ENCODE assay signal across 8 cellular contexts in the genomic region with DNA sequence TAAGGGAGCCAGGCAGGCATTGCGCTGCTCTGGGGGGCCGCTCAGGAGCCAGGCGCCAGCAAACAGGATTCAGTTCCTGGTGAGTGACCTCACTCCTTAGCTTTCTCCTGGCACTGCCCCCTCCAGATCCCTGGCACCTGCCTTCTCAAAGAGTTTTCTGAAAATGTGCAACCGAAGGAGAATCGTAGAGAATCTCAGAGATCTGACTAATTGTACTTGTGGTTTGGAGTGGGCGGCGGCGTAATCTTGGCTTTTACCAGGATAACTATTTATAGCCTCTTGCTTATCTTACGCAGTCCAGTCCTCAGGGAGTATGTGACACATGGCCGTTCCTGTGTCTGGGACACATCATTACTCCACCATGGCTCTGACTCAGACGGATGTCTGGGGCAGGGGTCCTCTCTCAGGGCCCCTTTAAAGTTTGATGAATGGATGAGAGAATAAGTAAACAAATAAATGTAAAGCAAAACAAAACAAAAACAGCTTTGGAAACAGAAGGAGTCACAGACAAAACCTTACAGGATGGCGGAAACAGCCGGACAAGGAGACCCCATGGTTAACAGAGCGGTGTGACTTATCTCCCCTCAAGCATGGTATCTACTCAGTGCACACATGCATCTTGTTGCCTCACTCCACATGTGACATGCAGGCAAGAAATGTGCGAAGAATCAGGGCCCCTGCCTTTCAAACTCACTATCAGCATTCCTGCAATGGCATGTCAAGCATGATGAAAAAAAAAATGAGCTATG.
DNase-seq lines count a peak whose midpoint lies in the region; ATAC-seq and FAIRE-seq lines count a peak whose summit lies in the region.
"Had no signal": no experiment of that assay in that cellular context is flagged by ENCODE, and none has a peak within 500 bp of the region (broad histone marks: within the 10 kb centered on the region; RNA-seq: fewer than 3 reads in every experiment).

No MANE protein-coding gene starts in this region.

- DNase-seq in RCC 7860 (ENCODE audit: low spot score), result peak; percentile 98
- DNase-seq in fibroblast of gingiva (ENCODE audit: low read depth), result peak; percentile 88
- DNase-seq in sciatic nerve (ENCODE audit: low spot score), result no peak
- DNase-seq in foreskin melanocyte, result no peak

- peak; percentile 35 for ATAC-seq in HG02571 (IDR thresholded peaks at IDR 0.05; ENCODE audit: unreplicated experiment)
- ATAC-seq in sciatic nerve, result peak; percentile 39
- no peak for ATAC-seq in GM21737 (IDR thresholded peaks at IDR 0.05; ENCODE audit: unreplicated experiment)
- no peak for ATAC-seq in GM19395 (IDR thresholded peaks at IDR 0.05; ENCODE audit: unreplicated experiment)

- intact Hi-C loops in sciatic nerve (cut with DNase I), result no loop called here

- FAIRE-seq in RCC 7860 (lab: Jason Lieb, UNC), result peak; percentile 97
- FAIRE-seq: TTC549 had no signal

Comparison
In these comparisons a context has a peak if more than half of its experiments do, and no peak if none do; other contexts are left out.
1. ATAC-seq: peak in HG02571 (single experiment) and sciatic nerve (single experiment); none in GM21737 (single experiment) and GM19395 (single experiment).
2. DNase-seq: peak in RCC 7860 (single experiment) and fibroblast of gingiva (single experiment); none in sciatic nerve (single experiment) and foreskin melanocyte (single experiment).